Comparison of ENCODE assay signal across 15 cellular contexts in the genomic region with DNA sequence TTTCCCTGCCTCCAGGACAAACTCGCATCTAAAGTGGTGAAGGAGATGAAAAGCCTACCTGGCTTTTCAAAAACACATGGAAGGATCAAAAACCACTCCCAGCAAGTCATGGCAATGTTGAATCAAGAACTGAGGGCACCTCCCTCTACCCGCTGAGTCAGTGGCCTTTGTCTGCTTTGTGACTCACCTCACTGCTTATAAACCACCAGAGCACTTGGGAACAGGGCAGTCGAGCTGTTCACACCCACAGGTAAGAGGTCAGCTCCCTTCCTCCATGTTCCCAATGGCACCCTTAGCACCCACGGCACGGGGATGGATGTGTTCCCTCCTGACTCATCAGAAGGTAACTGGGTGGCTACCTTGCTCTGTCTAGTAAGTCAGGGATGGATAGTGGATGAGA. TPM values are rescaled to one million over a fixed set of nuclear protein-coding genes. Genes with fewer than 3 reads are reported as not detected.
DNase-seq lines count a peak whose midpoint lies in the region; TF ChIP-seq lines count a peak whose summit lies in the region.
"Had no signal": no experiment of that assay in that cellular context is flagged by ENCODE, and none has a peak within 500 bp of the region (broad histone marks: within the 10 kb centered on the region; RNA-seq: fewer than 3 reads in every experiment).

No MANE protein-coding gene starts in this region.

- in situ Hi-C loops in astrocyte of the spinal cord (cut with HindIII; ENCODE audit: low sequenced_read_pairs), result no loop called here

- H3K4me3 ChIP-seq in astrocyte of the spinal cord (ENCODE audit: low read depth, low read length), result no peak overlapping the region
- H3K4me3 ChIP-seq: left ventricle myocardium inferior, neural progenitor cell, SK-N-MC had no signal

- peak; percentile 76 for DNase-seq in AG08395 (ENCODE audit: low spot score)
- peak; percentile 75 for DNase-seq in HT-29 (ENCODE audit: low spot score)
- DNase-seq in astrocyte of the spinal cord (ENCODE audit: low read depth, low spot score), result peak; percentile 82
- DNase-seq in kidney glomerular epithelial cell (lab: John Stamatoyannopoulos, UW), result peak; percentile 80
- no peak for DNase-seq in C1 segment of cervical spinal cord (lab: John Stamatoyannopoulos, UW)
- DNase-seq in COR-L47 (lab: John Stamatoyannopoulos, UW), result no peak
- DNase-seq in NCI-H1436 (lab: John Stamatoyannopoulos, UW), result no peak
- no peak for DNase-seq in Kasumi-1 (lab: John Stamatoyannopoulos, UW)
- DNase-seq: activated CD4-positive, CD25-positive, alpha-beta regulatory T cell treated with anti-CD3 and anti-CD28 coated beads, Interleukin-2, amount 50 U/mL, for 72 hours; GDM1; left ventricle myocardium inferior; NCI-H1092; NCI-H526 treated with DMSO at 0.1 percent for 48 hours had no signal

- no peak for TF ChIP-seq CTCF in astrocyte of the spinal cord (IDR thresholded peaks at IDR 0.05; ENCODE audit: low read depth, low read length)

RNA-seq across cellular contexts. Expression of gene TENM4, which starts 21.7 kb away (rescaled TPM):
- total RNA-seq in HT-29 (2014; rRNA removed; shearing (Covaris generic)), result not detected in 2 replicates

Comparison
In these comparisons a context has a peak if more than half of its experiments do, and no peak if none do; other contexts are left out.
1. DNase-seq: peak in AG08395 (single experiment), HT-29 (single experiment), astrocyte of the spinal cord (single experiment) and kidney glomerular epithelial cell (single experiment); none in C1 segment of cervical spinal cord (0 of 14), COR-L47 (single experiment), NCI-H1436 (single experiment) and Kasumi-1 (0 of 2).